In the genomic region with DNA sequence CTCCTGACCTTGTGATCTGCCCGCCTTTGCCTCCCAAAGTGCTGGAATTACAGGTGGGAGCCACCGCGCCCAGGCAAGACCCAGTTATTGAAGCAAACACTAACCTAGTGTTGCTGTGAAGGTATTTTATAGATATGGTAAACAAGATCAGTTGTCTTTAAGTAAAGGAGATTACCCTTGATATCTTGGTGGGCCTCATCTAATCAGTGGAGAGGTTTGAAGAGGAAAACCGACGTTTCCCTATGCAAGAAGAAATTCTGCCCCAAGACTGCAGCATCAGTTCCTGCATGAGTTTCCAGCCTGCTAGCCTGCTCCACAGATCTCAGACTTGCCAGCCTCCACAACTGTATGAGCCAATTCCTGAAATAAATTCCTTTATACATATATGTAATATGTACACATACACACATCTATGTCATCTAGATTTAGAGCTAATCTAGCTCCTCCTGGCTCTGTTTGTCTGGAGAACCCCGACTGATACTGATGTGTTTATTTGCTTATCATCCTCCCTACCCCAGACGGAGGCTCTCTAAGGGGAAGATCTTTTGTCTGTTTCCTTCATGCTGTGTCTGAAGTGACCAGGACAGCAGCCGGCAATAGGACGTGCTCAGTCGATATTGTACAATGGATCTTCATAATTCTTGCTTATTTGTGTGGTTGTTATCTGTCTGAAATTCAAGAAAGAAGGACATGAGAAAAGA, we compare ENCODE assay signal across 1 cellular context.
TF ChIP-seq lines count a peak whose summit lies in the region.

No MANE protein-coding gene starts in this region.

TF ChIP-seq in GM23338, 12 proteins besides CTCF, POLR2A, EP300 and RAD21 (continued from another document):
- TF ChIP-seq, protein P1, sequence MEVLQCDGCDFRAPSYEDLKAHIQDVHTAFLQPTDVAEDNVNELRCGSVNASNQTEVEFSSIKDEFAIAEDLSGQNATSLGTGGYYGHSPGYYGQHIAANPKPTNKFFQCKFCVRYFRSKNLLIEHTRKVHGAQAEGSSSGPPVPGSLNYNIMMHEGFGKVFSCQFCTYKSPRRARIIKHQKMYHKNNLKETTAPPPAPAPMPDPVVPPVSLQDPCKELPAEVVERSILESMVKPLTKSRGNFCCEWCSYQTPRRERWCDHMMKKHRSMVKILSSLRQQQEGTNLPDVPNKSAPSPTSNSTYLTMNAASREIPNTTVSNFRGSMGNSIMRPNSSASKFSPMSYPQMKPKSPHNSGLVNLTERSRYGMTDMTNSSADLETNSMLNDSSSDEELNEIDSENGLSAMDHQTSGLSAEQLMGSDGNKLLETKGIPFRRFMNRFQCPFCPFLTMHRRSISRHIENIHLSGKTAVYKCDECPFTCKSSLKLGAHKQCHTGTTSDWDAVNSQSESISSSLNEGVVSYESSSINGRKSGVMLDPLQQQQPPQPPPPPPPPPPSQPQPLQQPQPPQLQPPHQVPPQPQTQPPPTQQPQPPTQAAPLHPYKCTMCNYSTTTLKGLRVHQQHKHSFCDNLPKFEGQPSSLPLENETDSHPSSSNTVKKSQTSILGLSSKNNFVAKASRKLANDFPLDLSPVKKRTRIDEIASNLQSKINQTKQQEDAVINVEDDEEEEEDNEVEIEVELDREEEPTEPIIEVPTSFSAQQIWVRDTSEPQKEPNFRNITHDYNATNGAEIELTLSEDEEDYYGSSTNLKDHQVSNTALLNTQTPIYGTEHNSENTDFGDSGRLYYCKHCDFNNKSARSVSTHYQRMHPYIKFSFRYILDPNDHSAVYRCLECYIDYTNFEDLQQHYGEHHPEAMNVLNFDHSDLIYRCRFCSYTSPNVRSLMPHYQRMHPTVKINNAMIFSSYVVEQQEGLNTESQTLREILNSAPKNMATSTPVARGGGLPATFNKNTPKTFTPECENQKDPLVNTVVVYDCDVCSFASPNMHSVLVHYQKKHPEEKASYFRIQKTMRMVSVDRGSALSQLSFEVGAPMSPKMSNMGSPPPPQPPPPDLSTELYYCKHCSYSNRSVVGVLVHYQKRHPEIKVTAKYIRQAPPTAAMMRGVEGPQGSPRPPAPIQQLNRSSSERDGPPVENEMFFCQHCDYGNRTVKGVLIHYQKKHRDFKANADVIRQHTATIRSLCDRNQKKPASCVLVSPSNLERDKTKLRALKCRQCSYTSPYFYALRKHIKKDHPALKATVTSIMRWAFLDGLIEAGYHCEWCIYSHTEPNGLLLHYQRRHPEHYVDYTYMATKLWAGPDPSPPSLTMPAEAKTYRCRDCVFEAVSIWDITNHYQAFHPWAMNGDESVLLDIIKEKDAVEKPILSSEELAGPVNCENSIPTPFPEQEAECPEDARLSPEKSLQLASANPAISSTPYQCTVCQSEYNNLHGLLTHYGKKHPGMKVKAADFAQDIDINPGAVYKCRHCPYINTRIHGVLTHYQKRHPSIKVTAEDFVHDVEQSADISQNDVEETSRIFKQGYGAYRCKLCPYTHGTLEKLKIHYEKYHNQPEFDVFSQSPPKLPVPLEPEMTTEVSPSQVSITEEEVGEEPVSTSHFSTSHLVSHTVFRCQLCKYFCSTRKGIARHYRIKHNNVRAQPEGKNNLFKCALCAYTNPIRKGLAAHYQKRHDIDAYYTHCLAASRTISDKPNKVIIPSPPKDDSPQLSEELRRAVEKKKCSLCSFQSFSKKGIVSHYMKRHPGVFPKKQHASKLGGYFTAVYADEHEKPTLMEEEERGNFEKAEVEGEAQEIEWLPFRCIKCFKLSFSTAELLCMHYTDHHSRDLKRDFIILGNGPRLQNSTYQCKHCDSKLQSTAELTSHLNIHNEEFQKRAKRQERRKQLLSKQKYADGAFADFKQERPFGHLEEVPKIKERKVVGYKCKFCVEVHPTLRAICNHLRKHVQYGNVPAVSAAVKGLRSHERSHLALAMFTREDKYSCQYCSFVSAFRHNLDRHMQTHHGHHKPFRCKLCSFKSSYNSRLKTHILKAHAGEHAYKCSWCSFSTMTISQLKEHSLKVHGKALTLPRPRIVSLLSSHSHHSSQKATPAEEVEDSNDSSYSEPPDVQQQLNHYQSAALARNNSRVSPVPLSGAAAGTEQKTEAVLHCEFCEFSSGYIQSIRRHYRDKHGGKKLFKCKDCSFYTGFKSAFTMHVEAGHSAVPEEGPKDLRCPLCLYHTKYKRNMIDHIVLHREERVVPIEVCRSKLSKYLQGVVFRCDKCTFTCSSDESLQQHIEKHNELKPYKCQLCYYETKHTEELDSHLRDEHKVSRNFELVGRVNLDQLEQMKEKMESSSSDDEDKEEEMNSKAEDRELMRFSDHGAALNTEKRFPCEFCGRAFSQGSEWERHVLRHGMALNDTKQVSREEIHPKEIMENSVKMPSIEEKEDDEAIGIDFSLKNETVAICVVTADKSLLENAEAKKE (CRISPR knock-in tag; IDR thresholded peaks at IDR 0.05), result no peak
- no peak for TF ChIP-seq EZH2 (IDR thresholded peaks at IDR 0.05; ENCODE audit: low read depth, unreplicated experiment)
TF ChIP-seq in GM23338: peak in this region for 0.
